ENCODE assay signal across 1 cellular context in genomic region chr6:111572216-111572706, GRCh38.
TF ChIP-seq lines count a peak whose summit lies in the region.

No MANE protein-coding gene starts in this region.

TF ChIP-seq in HepG2, 621 proteins besides CTCF, POLR2A, EP300 and RAD21 (continued from another document and continues in another):
- no peak for TF ChIP-seq ATF3 (CRISPR knock-in tag; IDR thresholded peaks at IDR 0.05)
- TF ChIP-seq, protein P1, sequence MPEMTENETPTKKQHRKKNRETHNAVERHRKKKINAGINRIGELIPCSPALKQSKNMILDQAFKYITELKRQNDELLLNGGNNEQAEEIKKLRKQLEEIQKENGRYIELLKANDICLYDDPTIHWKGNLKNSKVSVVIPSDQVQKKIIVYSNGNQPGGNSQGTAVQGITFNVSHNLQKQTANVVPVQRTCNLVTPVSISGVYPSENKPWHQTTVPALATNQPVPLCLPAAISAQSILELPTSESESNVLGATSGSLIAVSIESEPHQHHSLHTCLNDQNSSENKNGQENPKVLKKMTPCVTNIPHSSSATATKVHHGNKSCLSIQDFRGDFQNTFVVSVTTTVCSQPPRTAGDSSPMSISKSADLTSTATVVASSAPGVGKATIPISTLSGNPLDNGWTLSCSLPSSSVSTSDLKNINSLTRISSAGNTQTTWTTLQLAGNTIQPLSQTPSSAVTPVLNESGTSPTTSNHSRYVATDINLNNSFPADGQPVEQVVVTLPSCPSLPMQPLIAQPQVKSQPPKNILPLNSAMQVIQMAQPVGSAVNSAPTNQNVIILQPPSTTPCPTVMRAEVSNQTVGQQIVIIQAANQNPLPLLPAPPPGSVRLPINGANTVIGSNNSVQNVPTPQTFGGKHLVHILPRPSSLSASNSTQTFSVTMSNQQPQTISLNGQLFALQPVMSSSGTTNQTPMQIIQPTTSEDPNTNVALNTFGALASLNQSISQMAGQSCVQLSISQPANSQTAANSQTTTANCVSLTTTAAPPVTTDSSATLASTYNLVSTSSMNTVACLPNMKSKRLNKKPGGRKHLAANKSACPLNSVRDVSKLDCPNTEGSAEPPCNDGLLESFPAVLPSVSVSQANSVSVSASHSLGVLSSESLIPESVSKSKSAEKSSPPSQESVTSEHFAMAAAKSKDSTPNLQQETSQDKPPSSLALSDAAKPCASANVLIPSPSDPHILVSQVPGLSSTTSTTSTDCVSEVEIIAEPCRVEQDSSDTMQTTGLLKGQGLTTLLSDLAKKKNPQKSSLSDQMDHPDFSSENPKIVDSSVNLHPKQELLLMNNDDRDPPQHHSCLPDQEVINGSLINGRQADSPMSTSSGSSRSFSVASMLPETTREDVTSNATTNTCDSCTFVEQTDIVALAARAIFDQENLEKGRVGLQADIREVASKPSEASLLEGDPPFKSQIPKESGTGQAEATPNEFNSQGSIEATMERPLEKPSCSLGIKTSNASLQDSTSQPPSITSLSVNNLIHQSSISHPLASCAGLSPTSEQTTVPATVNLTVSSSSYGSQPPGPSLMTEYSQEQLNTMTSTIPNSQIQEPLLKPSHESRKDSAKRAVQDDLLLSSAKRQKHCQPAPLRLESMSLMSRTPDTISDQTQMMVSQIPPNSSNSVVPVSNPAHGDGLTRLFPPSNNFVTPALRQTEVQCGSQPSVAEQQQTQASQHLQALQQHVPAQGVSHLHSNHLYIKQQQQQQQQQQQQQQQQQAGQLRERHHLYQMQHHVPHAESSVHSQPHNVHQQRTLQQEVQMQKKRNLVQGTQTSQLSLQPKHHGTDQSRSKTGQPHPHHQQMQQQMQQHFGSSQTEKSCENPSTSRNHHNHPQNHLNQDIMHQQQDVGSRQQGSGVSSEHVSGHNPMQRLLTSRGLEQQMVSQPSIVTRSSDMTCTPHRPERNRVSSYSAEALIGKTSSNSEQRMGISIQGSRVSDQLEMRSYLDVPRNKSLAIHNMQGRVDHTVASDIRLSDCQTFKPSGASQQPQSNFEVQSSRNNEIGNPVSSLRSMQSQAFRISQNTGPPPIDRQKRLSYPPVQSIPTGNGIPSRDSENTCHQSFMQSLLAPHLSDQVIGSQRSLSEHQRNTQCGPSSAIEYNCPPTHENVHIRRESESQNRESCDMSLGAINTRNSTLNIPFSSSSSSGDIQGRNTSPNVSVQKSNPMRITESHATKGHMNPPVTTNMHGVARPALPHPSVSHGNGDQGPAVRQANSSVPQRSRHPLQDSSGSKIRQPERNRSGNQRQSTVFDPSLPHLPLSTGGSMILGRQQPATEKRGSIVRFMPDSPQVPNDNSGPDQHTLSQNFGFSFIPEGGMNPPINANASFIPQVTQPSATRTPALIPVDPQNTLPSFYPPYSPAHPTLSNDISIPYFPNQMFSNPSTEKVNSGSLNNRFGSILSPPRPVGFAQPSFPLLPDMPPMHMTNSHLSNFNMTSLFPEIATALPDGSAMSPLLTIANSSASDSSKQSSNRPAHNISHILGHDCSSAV (CRISPR knock-in tag; IDR thresholded peaks at IDR 0.05; ENCODE audit: borderline replicate concordance), result no peak
- TF ChIP-seq EEA1 (CRISPR knock-in tag; IDR thresholded peaks at IDR 0.05; ENCODE audit: borderline replicate concordance), result no peak
- TF ChIP-seq ZNF101 (CRISPR knock-in tag; IDR thresholded peaks at IDR 0.05; ENCODE audit: borderline replicate concordance, low read depth), result no peak
- no peak for TF ChIP-seq MATR3 (CRISPR knock-in tag; IDR thresholded peaks at IDR 0.05)
- TF ChIP-seq ZSCAN22 (CRISPR knock-in tag; IDR thresholded peaks at IDR 0.05), result no peak
- no peak for TF ChIP-seq GPN1 (CRISPR knock-in tag; IDR thresholded peaks at IDR 0.05; ENCODE audit: borderline replicate concordance)
- TF ChIP-seq ZNF749 (CRISPR knock-in tag; IDR thresholded peaks at IDR 0.05; ENCODE audit: borderline replicate concordance), result no peak
- no peak for TF ChIP-seq TERF1 (CRISPR knock-in tag; IDR thresholded peaks at IDR 0.05)
- TF ChIP-seq MAX (IDR thresholded peaks at IDR 0.05), result peak; percentile 41; the same call in 1 of the 2 replicates
- 0 out of 2 replicates have a peak, but pooled peaks have one; percentile 15 for TF ChIP-seq ZNF772 (CRISPR knock-in tag; IDR thresholded peaks at IDR 0.05)
- TF ChIP-seq TFAP4 (IDR thresholded peaks at IDR 0.05; ENCODE audit: borderline replicate concordance, low read depth), result peak; percentile 65; the same call in 1 of the 2 replicates
- no peak for TF ChIP-seq NCOA1 (CRISPR knock-in tag; IDR thresholded peaks at IDR 0.05)
- TF ChIP-seq KLF15 (CRISPR knock-in tag; IDR thresholded peaks at IDR 0.05; ENCODE audit: borderline replicate concordance), result no peak
- TF ChIP-seq, protein P2, sequence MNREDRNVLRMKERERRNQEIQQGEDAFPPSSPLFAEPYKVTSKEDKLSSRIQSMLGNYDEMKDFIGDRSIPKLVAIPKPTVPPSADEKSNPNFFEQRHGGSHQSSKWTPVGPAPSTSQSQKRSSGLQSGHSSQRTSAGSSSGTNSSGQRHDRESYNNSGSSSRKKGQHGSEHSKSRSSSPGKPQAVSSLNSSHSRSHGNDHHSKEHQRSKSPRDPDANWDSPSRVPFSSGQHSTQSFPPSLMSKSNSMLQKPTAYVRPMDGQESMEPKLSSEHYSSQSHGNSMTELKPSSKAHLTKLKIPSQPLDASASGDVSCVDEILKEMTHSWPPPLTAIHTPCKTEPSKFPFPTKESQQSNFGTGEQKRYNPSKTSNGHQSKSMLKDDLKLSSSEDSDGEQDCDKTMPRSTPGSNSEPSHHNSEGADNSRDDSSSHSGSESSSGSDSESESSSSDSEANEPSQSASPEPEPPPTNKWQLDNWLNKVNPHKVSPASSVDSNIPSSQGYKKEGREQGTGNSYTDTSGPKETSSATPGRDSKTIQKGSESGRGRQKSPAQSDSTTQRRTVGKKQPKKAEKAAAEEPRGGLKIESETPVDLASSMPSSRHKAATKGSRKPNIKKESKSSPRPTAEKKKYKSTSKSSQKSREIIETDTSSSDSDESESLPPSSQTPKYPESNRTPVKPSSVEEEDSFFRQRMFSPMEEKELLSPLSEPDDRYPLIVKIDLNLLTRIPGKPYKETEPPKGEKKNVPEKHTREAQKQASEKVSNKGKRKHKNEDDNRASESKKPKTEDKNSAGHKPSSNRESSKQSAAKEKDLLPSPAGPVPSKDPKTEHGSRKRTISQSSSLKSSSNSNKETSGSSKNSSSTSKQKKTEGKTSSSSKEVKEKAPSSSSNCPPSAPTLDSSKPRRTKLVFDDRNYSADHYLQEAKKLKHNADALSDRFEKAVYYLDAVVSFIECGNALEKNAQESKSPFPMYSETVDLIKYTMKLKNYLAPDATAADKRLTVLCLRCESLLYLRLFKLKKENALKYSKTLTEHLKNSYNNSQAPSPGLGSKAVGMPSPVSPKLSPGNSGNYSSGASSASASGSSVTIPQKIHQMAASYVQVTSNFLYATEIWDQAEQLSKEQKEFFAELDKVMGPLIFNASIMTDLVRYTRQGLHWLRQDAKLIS (CRISPR knock-in tag; IDR thresholded peaks at IDR 0.05), result no peak
- TF ChIP-seq, protein P3, sequence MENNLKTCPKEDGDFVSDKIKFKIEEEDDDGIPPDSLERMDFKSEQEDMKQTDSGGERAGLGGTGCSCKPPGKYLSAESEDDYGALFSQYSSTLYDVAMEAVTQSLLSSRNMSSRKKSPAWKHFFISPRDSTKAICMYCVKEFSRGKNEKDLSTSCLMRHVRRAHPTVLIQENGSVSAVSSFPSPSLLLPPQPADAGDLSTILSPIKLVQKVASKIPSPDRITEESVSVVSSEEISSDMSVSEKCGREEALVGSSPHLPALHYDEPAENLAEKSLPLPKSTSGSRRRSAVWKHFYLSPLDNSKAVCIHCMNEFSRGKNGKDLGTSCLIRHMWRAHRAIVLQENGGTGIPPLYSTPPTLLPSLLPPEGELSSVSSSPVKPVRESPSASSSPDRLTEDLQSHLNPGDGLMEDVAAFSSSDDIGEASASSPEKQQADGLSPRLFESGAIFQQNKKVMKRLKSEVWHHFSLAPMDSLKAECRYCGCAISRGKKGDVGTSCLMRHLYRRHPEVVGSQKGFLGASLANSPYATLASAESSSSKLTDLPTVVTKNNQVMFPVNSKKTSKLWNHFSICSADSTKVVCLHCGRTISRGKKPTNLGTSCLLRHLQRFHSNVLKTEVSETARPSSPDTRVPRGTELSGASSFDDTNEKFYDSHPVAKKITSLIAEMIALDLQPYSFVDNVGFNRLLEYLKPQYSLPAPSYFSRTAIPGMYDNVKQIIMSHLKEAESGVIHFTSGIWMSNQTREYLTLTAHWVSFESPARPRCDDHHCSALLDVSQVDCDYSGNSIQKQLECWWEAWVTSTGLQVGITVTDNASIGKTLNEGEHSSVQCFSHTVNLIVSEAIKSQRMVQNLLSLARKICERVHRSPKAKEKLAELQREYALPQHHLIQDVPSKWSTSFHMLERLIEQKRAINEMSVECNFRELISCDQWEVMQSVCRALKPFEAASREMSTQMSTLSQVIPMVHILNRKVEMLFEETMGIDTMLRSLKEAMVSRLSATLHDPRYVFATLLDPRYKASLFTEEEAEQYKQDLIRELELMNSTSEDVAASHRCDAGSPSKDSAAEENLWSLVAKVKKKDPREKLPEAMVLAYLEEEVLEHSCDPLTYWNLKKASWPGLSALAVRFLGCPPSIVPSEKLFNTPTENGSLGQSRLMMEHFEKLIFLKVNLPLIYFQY (CRISPR knock-in tag; IDR thresholded peaks at IDR 0.05; ENCODE audit: borderline replicate concordance), result no peak
- peak; percentile 78; the same call in 1 of the 2 replicates for TF ChIP-seq ZNF331 (CRISPR knock-in tag; IDR thresholded peaks at IDR 0.05)
- peak; percentile 59 for TF ChIP-seq TEAD3 (CRISPR knock-in tag; optimal IDR thresholded peaks at IDR 0.05; ENCODE audit: borderline replicate concordance)
- peak; percentile 80 for TF ChIP-seq KAT8 (CRISPR knock-in tag; IDR thresholded peaks at IDR 0.05)
- TF ChIP-seq, protein P4, sequence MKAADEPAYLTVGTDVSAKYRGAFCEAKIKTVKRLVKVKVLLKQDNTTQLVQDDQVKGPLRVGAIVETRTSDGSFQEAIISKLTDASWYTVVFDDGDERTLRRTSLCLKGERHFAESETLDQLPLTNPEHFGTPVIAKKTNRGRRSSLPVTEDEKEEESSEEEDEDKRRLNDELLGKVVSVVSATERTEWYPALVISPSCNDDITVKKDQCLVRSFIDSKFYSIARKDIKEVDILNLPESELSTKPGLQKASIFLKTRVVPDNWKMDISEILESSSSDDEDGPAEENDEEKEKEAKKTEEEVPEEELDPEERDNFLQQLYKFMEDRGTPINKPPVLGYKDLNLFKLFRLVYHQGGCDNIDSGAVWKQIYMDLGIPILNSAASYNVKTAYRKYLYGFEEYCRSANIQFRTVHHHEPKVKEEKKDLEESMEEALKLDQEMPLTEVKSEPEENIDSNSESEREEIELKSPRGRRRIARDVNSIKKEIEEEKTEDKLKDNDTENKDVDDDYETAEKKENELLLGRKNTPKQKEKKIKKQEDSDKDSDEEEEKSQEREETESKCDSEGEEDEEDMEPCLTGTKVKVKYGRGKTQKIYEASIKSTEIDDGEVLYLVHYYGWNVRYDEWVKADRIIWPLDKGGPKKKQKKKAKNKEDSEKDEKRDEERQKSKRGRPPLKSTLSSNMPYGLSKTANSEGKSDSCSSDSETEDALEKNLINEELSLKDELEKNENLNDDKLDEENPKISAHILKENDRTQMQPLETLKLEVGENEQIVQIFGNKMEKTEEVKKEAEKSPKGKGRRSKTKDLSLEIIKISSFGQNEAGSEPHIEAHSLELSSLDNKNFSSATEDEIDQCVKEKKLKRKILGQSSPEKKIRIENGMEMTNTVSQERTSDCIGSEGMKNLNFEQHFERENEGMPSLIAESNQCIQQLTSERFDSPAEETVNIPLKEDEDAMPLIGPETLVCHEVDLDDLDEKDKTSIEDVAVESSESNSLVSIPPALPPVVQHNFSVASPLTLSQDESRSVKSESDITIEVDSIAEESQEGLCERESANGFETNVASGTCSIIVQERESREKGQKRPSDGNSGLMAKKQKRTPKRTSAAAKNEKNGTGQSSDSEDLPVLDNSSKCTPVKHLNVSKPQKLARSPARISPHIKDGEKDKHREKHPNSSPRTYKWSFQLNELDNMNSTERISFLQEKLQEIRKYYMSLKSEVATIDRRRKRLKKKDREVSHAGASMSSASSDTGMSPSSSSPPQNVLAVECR (CRISPR knock-in tag; IDR thresholded peaks at IDR 0.05; ENCODE audit: borderline replicate concordance), result peak; percentile 19; the same call in 1 of the 2 replicates
- TF ChIP-seq, protein P5, sequence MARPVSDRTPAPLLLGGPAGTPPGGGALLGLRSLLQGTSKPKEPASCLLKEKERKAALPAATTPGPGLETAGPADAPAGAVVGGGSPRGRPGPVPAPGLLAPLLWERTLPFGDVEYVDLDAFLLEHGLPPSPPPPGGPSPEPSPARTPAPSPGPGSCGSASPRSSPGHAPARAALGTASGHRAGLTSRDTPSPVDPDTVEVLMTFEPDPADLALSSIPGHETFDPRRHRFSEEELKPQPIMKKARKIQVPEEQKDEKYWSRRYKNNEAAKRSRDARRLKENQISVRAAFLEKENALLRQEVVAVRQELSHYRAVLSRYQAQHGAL (CRISPR knock-in tag; IDR thresholded peaks at IDR 0.05; ENCODE audit: not compliant biosample characterization), result no peak
- TF ChIP-seq, protein P6, sequence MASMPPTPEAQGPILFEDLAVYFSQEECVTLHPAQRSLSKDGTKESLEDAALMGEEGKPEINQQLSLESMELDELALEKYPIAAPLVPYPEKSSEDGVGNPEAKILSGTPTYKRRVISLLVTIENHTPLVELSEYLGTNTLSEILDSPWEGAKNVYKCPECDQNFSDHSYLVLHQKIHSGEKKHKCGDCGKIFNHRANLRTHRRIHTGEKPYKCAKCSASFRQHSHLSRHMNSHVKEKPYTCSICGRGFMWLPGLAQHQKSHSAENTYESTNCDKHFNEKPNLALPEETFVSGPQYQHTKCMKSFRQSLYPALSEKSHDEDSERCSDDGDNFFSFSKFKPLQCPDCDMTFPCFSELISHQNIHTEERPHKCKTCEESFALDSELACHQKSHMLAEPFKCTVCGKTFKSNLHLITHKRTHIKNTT (CRISPR knock-in tag; IDR thresholded peaks at IDR 0.05), result no peak
- no peak for TF ChIP-seq JARID2 (CRISPR knock-in tag; IDR thresholded peaks at IDR 0.05; ENCODE audit: insufficient replicate concordance)
- no peak for TF ChIP-seq JUN (CRISPR knock-in tag; IDR thresholded peaks at IDR 0.05)
